In genomic region chr5:132495672-132496630, GRCh38 we compare ENCODE assay signal across 8 cellular contexts. TPM values are rescaled to one million over a fixed set of nuclear protein-coding genes. Genes with fewer than 3 reads are reported as not detected.
DNase-seq lines count a peak whose midpoint lies in the region; ATAC-seq and TF ChIP-seq lines count a peak whose summit lies in the region.

No MANE protein-coding gene starts in this region.

- peak; percentile 75 for DNase-seq in Ammon's horn (ENCODE audit: low spot score)
- peak; percentile 66 for DNase-seq in GM19238 (ENCODE audit: insufficient read length, low spot score)
- peak; percentile 97 for DNase-seq in NCI-H69 (lab: John Stamatoyannopoulos, UW)
- DNase-seq in activated CD4-positive, alpha-beta T cell treated with anti-CD3 and anti-CD28 coated beads, Interleukin-2, amount 50 U/mL, for 24 hours (ENCODE audit: low read depth in 1 of 2, low spot score in 1 of 2) = peak; percentile 69 to 84
- DNase-seq in dermis microvascular lymphatic vessel endothelial cell (ENCODE audit: low read depth in 2 of 2) = peak; percentile 47 to 58
- peak; percentile 86 for DNase-seq in stimulated activated CD4-positive, alpha-beta T cell treated with anti-CD3 and anti-CD28 coated beads, Interleukin-4, amount 100 ng/mL, for 24 hours

- peak in 1 of 2 donors; percentile 8 for TF ChIP-seq RAD21 in liver (IDR thresholded peaks at IDR 0.05)

- TF ChIP-seq CTCF in liver (IDR thresholded peaks at IDR 0.05; ENCODE audit: low read depth, low read length, missing input control) = no peak

- peak overlapping the region; percentile 76 to 92 (median 77) for H3K4me3 ChIP-seq in liver (ENCODE audit: low read depth in 1 of 3, low read length in 3 of 3)

- H3K27me3 ChIP-seq in liver (ENCODE audit: control insufficient read depth in 4 of 4, insufficient read depth in 4 of 4, low read length in 3 of 4) = no peaks in the 10 kb centered on the region

- peak overlapping the region; percentile 96 to 97 for H3K27ac ChIP-seq in liver (ENCODE audit: low read depth in 1 of 2, low read length in 2 of 2)

- WGBS in liver = under 1% methylated on average over 47 of the region's 47 CpGs

- H3K9ac ChIP-seq in liver (ENCODE audit: low read depth in 1 of 2, low read length in 2 of 2) = peak overlapping the region; percentile 36 to 93

- peaks cover 14 to 73% (median 57%) of the 10 kb centered on the region in 4 donors for H3K4me1 ChIP-seq in liver (ENCODE audit: control insufficient read depth in 4 of 4, insufficient read depth in 4 of 4, low read length in 3 of 4)

- H3K36me3 ChIP-seq in liver (ENCODE audit: control insufficient read depth in 4 of 4, insufficient read depth in 3 of 4, low read depth in 1 of 4, low read length in 3 of 4) = no peaks in the 10 kb centered on the region

- peak; percentile 37 for ATAC-seq in HG03439 (IDR thresholded peaks at IDR 0.05; ENCODE audit: unreplicated experiment)

- no peaks in the 10 kb centered on the region for H3K9me3 ChIP-seq in liver (ENCODE audit: control insufficient read depth in 4 of 4, low read length in 3 of 4)

TF ChIP-seq in liver, 16 proteins besides CTCF, POLR2A, EP300 and RAD21:
- no peak for TF ChIP-seq FOXA1 (IDR thresholded peaks at IDR 0.05)
- no peak for TF ChIP-seq FOXA2 (IDR thresholded peaks at IDR 0.05)
- no peak for TF ChIP-seq HNF4G (IDR thresholded peaks at IDR 0.05)
- TF ChIP-seq REST (IDR thresholded peaks at IDR 0.05) = no peak
- TF ChIP-seq SP1 (IDR thresholded peaks at IDR 0.05) = peak; percentile 38
- peak in 1 of 2 donors; percentile 30 for TF ChIP-seq GABPA (IDR thresholded peaks at IDR 0.05 in 1 of 2, conservative IDR thresholded peaks at IDR 0.05 in 1 of 2)
- TF ChIP-seq YY1 (IDR thresholded peaks at IDR 0.05) = peak; percentile 79
- no peak for TF ChIP-seq ATF3 (IDR thresholded peaks at IDR 0.05)
- TF ChIP-seq NR2F2 (IDR thresholded peaks at IDR 0.05) = peak; percentile 35
- peak; percentile 56 to 64 for TF ChIP-seq RXRA (IDR thresholded peaks at IDR 0.05)
- peak; percentile 33 to 44 for TF ChIP-seq EGR1 (IDR thresholded peaks at IDR 0.05; ENCODE audit: low read depth in 2 of 2)
- peak; percentile 86 for TF ChIP-seq MAX (IDR thresholded peaks at IDR 0.05)
- peak; percentile 24 to 34 for TF ChIP-seq HNF4A (conservative IDR thresholded peaks at IDR 0.05)

RNA-seq across cellular contexts. Expression of gene IRF1, which starts 5.4 kb away (rescaled TPM):
- total RNA-seq in dermis microvascular lymphatic vessel endothelial cell = 11.2 and 23.4 TPM in 2 replicates
- 10 to 100 TPM in 1 of 2 donors, 1 to 10 TPM in 1; 9.5 to 42.6 TPM for total RNA-seq in liver
- polyA plus RNA-seq in liver = 10 to 100 TPM; 22.1 to 27.3 TPM

RNA-seq across cellular contexts. Expression of gene IL5, which starts 47.4 kb away (rescaled TPM):
- total RNA-seq in dermis microvascular lymphatic vessel endothelial cell = not detected in 2 replicates
- not detected for total RNA-seq in liver
- not detected for polyA plus RNA-seq in liver

Comparison
In these comparisons a context has a peak if more than half of its experiments do, and no peak if none do; other contexts are left out.
1. Peak in every context shown above with its lines: DNase-seq, ATAC-seq, H3K4me3 ChIP-seq and H3K27ac ChIP-seq.